In genomic region chr3:148084931-148085330, GRCh38 we compare ENCODE assay signal across 11 cellular contexts.
A peak's percentile ranks its signal among the peaks of the same experiment; 100 is the strongest.
DNase-seq lines count a peak whose midpoint lies in the region; ATAC-seq lines count a peak whose summit lies in the region.
"Had no signal": no experiment of that assay in that cellular context is flagged by ENCODE, and none has a peak within 500 bp of the region (broad histone marks: within the 10 kb centered on the region; RNA-seq: fewer than 3 reads in every experiment).

No MANE protein-coding gene starts in this region.

- H3K79me1 ChIP-seq in neuronal stem cell (ENCODE audit: low read depth, low read length), result no peaks in the 10 kb centered on the region

- no peaks in the 10 kb centered on the region for H3K9me3 Mint-ChIP-seq in activated T-helper 2 cell treated with anti-CD3 and anti-CD28 coated beads, Interferon-gamma antibody, Interleukin-2, Interleukin-4, amounts not matched to agents 10 μg/mL and 5 μg/mL and 100 μg/mL, durations not matched to agents 14 hours and 24 hours and 36 hours

- peak overlapping the region; percentile 39 for H2AFZ ChIP-seq in neuronal stem cell (ENCODE audit: low read length)

- no peak overlapping the region for H2BK15ac ChIP-seq in neuronal stem cell (ENCODE audit: low read length)

- H3K9me3 ChIP-seq in neuronal stem cell (replicated peaks in 1 of 2; ENCODE audit: control insufficient read depth in 2 of 2, insufficient read depth in 1 of 2, low read depth in 1 of 2, low read length in 2 of 2), result no peaks in the 10 kb centered on the region
- H3K9me3 ChIP-seq: Peyer's patch, tibial artery had no signal

- H3K18ac ChIP-seq in neuronal stem cell (ENCODE audit: low read length), result no peak overlapping the region

- no peaks in the 10 kb centered on the region for H3K36me3 ChIP-seq in neuronal stem cell (replicated peaks in 1 of 2; ENCODE audit: control insufficient read depth in 2 of 2, insufficient read depth in 2 of 2, low read length in 2 of 2)
- H3K36me3 ChIP-seq: Peyer's patch, tibial artery had no signal

- no peak overlapping the region for H3K9ac ChIP-seq in neuronal stem cell (ENCODE audit: low read depth, low read length, poor library complexity)

- intact Hi-C loops in activated T-helper 2 cell treated with anti-CD3 and anti-CD28 coated beads, Interferon-gamma antibody, Interleukin-2, Interleukin-4, amounts not matched to agents 10 μg/mL and 5 μg/mL and 100 μg/mL, durations not matched to agents 14 hours and 24 hours and 36 hours (cut with micrococcal nuclease), result no loop called here

- no peak overlapping the region for H2AK5ac ChIP-seq in neuronal stem cell (ENCODE audit: low read depth, low read length)

- H3K23ac ChIP-seq in neuronal stem cell (ENCODE audit: low read depth, low read length, poor library complexity), result no peak overlapping the region

- H3K27me3 ChIP-seq in neuronal stem cell (ENCODE audit: control insufficient read depth in 3 of 3, insufficient read depth in 3 of 3, low read depth in 1 of 3, low read length in 3 of 3), result no peaks in the 10 kb centered on the region
- H3K27me3 ChIP-seq: Peyer's patch, tibial artery had no signal

- H4K8ac ChIP-seq in neuronal stem cell (ENCODE audit: low read depth, low read length), result no peak overlapping the region

- peaks cover 9 to 27% of the 10 kb centered on the region in 2 donors for H3K4me1 ChIP-seq in neuronal stem cell (ENCODE audit: control insufficient read depth in 2 of 2, insufficient read depth in 1 of 2, low read depth in 1 of 2, low read length in 2 of 2)
- H3K4me1 ChIP-seq: Peyer's patch, tibial artery had no signal

- no peak overlapping the region for H3K4me2 ChIP-seq in neuronal stem cell (ENCODE audit: insufficient read depth, low read length, poor library complexity, severe bottlenecking)

- H3K4me3 Mint-ChIP-seq in activated T-helper 2 cell treated with anti-CD3 and anti-CD28 coated beads, Interferon-gamma antibody, Interleukin-2, Interleukin-4, amounts not matched to agents 10 μg/mL and 5 μg/mL and 100 μg/mL, durations not matched to agents 14 hours and 24 hours and 36 hours (ENCODE audit: low read depth), result no peak overlapping the region

- no peak overlapping the region for H2BK120ac ChIP-seq in neuronal stem cell (ENCODE audit: low read depth, low read length)

- H3K4ac ChIP-seq in neuronal stem cell (ENCODE audit: low read length), result no peak overlapping the region

- H2BK12ac ChIP-seq in neuronal stem cell (ENCODE audit: low read length), result no peak overlapping the region

- no peak overlapping the region for H3K27ac Mint-ChIP-seq in activated T-helper 2 cell treated with anti-CD3 and anti-CD28 coated beads, Interferon-gamma antibody, Interleukin-2, Interleukin-4, amounts not matched to agents 10 μg/mL and 5 μg/mL and 100 μg/mL, durations not matched to agents 14 hours and 24 hours and 36 hours

- no peak overlapping the region for H2BK5ac ChIP-seq in neuronal stem cell (ENCODE audit: low read length)

- no peak overlapping the region for H3K14ac ChIP-seq in neuronal stem cell (ENCODE audit: low read length)

- H3K4me1 Mint-ChIP-seq in activated T-helper 2 cell treated with anti-CD3 and anti-CD28 coated beads, Interferon-gamma antibody, Interleukin-2, Interleukin-4, amounts not matched to agents 10 μg/mL and 5 μg/mL and 100 μg/mL, durations not matched to agents 14 hours and 24 hours and 36 hours (ENCODE audit: low read depth), result no peaks in the 10 kb centered on the region

- ATAC-seq in GM19035 (IDR thresholded peaks at IDR 0.05; ENCODE audit: unreplicated experiment), result peak; percentile 95
- ATAC-seq in HG02623 (IDR thresholded peaks at IDR 0.05; ENCODE audit: unreplicated experiment), result peak; percentile 79
- ATAC-seq in HG03565 (IDR thresholded peaks at IDR 0.05; ENCODE audit: unreplicated experiment), result peak; percentile 88

- H3K27ac ChIP-seq in neuronal stem cell (replicated peaks; ENCODE audit: low read length), result no peak overlapping the region
- H3K27ac ChIP-seq: Peyer's patch, tibial artery had no signal

- no peaks in the 10 kb centered on the region for H3K27me3 Mint-ChIP-seq in activated T-helper 2 cell treated with anti-CD3 and anti-CD28 coated beads, Interferon-gamma antibody, Interleukin-2, Interleukin-4, amounts not matched to agents 10 μg/mL and 5 μg/mL and 100 μg/mL, durations not matched to agents 14 hours and 24 hours and 36 hours (ENCODE audit: low read depth)

- no peak overlapping the region for H4K91ac ChIP-seq in neuronal stem cell (ENCODE audit: low read depth, low read length, poor library complexity)

- H3K36me3 Mint-ChIP-seq in activated T-helper 2 cell treated with anti-CD3 and anti-CD28 coated beads, Interferon-gamma antibody, Interleukin-2, Interleukin-4, amounts not matched to agents 10 μg/mL and 5 μg/mL and 100 μg/mL, durations not matched to agents 14 hours and 24 hours and 36 hours (ENCODE audit: low read depth), result no peaks in the 10 kb centered on the region

- DNase-seq in neuronal stem cell (ENCODE audit: low spot score) (no peak), NCI-H2081 treated with DMSO at 0.1 percent for 48 hours (lab: John Stamatoyannopoulos, UW) (no peak), NCI-H2227 treated with DMSO at 0.1 percent for 48 hours (lab: John Stamatoyannopoulos, UW) (no peak)
- DNase-seq in activated T-helper 2 cell treated with anti-CD3 and anti-CD28 coated beads, Interferon-gamma antibody, Interleukin-2, Interleukin-4, amounts not matched to agents 10 μg/mL and 5 μg/mL and 100 μg/mL, durations not matched to agents 14 hours and 24 hours and 36 hours (ENCODE audit: low spot score), result no peak
- DNase-seq: NCI-H1105, occipital lobe, Peyer's patch, tibial artery had no signal

- H3K4me3 ChIP-seq in neuronal stem cell (ENCODE audit: low read length in 2 of 2), result no peak overlapping the region
- H3K4me3 ChIP-seq: Peyer's patch, tibial artery had no signal

- no CpG with 5 or more reads among the region's 4 CpGs for WGBS in neuronal stem cell (ENCODE audit: extremely low coverage in 2 of 2, insufficient read length in 2 of 2, insufficient replicate concordance in 1 of 2), 2 donors
